6 cellular contexts compared by ENCODE assay signal in the genomic region with DNA sequence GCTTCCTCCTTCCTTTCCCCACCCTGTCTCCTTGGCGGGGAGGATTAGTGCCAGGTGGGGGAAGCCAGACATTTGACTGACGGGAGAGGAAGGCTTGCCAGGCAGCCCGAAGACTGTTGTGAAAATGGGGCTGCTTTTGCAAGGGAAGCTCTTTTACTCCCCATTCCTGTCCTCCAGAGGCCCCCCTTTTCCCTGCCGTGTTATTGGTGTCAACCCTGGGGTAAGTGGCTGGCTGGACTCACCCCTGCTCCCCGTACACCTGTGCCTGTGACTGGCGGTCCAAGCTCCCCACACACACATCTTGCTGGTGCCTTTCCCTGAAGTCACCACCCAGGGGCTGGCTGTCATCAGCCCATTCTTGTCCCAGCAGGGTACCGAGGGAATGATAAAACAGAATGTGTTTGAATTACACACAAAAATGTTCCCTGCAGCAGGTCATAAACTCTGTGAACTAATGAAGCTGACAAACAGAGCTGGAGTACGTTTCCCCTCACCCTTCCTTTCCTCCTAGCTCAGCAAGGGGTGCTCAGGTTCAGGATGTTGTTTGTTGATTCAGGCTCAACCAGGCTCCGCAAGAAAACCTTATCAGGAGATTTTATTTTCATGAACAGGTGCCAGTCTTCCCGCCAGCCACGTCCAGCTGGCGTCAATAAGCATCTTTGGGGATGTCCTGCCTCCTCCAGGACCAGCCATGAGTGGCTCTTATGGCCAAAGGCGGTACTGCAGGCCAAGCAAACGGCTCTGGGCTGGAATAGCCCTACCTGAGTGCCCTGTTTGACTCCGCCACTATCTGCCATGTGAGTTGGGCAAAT. TPM values are rescaled to one million over a fixed set of nuclear protein-coding genes. Genes with fewer than 3 reads are reported as not detected.
DNase-seq lines count a peak whose midpoint lies in the region; ATAC-seq and TF ChIP-seq lines count a peak whose summit lies in the region.

No MANE protein-coding gene starts in this region.

- no peak overlapping the region for H3K27ac Mint-ChIP-seq in stimulated activated naive CD8-positive, alpha-beta T cell treated with anti-CD3 and anti-CD28 coated beads, Interleukin-15, amount 100 ng/mL, for 72 hours
- no peak overlapping the region for H3K27ac Mint-ChIP-seq in T-helper 17 cell

- H3K9me3 Mint-ChIP-seq in stimulated activated naive CD8-positive, alpha-beta T cell treated with anti-CD3 and anti-CD28 coated beads, Interleukin-15, amount 100 ng/mL, for 72 hours = no peaks in the 10 kb centered on the region

- TSS peak; percentile 45 for BruUV-seq in Panc1 (replicated peaks; lab: Mats Ljungman, UMichigan)

- no peak for ATAC-seq in stimulated activated naive CD8-positive, alpha-beta T cell treated with anti-CD3 and anti-CD28 coated beads, Interleukin-15, Interleukin-2, amounts not matched to agents 100 U/mL and 50 U/mL, for 24 hours
- ATAC-seq in stimulated activated naive CD8-positive, alpha-beta T cell treated with anti-CD3 and anti-CD28 coated beads, Interleukin-15, amount 100 ng/mL, for 72 hours = no peak
- peak; percentile 80 for ATAC-seq in Panc1
- ATAC-seq in T-helper 17 cell = no peak
- ATAC-seq in HG02981 (IDR thresholded peaks at IDR 0.05; ENCODE audit: unreplicated experiment) = no peak

- POLR2A ChIA-PET in Panc1 (lab: Charles Lee) = interaction anchor here (0.6 kb wide), 3 partner anchors 21 to 140 kb away, joined by 3 to 5 read pairs (median 4); no protein-coding TSS in a partner anchor

- in situ Hi-C loops in Panc1 (cut with HindIII; ENCODE audit: low pct_unique_long_range_greater_than_20kb, low sequenced_read_pairs) = no loop called here

- H3K4me3 ChIP-seq in Panc1 (ENCODE audit: low read depth in 2 of 2, low read length in 2 of 2) = no peak overlapping the region

- peak overlapping the region; percentile 61 for H3K27ac ChIP-seq in Panc1 (ENCODE audit: low read length)

- H3K9me3 ChIP-seq in Panc1 (ENCODE audit: control insufficient read depth, insufficient read depth, low read depth, low read length) = no peaks in the 10 kb centered on the region
- no peaks in the 10 kb centered on the region for H3K9me3 ChIP-seq in T-helper 17 cell (ENCODE audit: control insufficient read depth, low read length, poor library complexity, severe bottlenecking)

- H3K27me3 Mint-ChIP-seq in stimulated activated naive CD8-positive, alpha-beta T cell treated with anti-CD3 and anti-CD28 coated beads, Interleukin-15, amount 100 ng/mL, for 72 hours = no peaks in the 10 kb centered on the region
- no peaks in the 10 kb centered on the region for H3K27me3 Mint-ChIP-seq in T-helper 17 cell

- peaks cover 15% of the 10 kb centered on the region for H3K4me1 Mint-ChIP-seq in stimulated activated naive CD8-positive, alpha-beta T cell treated with anti-CD3 and anti-CD28 coated beads, Interleukin-15, amount 100 ng/mL, for 72 hours
- peaks cover 8% of the 10 kb centered on the region for H3K4me1 Mint-ChIP-seq in T-helper 17 cell

- intact Hi-C loops in Panc1 (cut with micrococcal nuclease; ENCODE audit: unreplicated experiment) = loop anchor here (2.0 to 10.0 kb wide), 2 partner anchors 35 to 131 kb away; a partner anchor contains a TSS

- CTCF ChIA-PET in Panc1 (lab: Charles Lee) = interaction anchor here (0.6 to 2.3 kb wide), 12 partner anchors 9 to 609 kb away, joined by 3 to 13 read pairs (median 7); a partner anchor contains a TSS

- peak; percentile 91 for TF ChIP-seq CTCF in Panc1 (IDR thresholded peaks at IDR 0.05)

- no peaks in the 10 kb centered on the region for H3K27me3 ChIP-seq in Panc1 (ENCODE audit: control insufficient read depth, insufficient read depth, low read length)

- H3K36me3 ChIP-seq in Panc1 (ENCODE audit: control insufficient read depth, insufficient read depth, low read length) = peaks cover 8% of the 10 kb centered on the region; the same call in 1 of the 2 replicates

- H3K4me1 ChIP-seq in Panc1 (ENCODE audit: control insufficient read depth, insufficient read depth, low read length) = peaks cover 32% of the 10 kb centered on the region

- no peak overlapping the region for H3K4me3 Mint-ChIP-seq in stimulated activated naive CD8-positive, alpha-beta T cell treated with anti-CD3 and anti-CD28 coated beads, Interleukin-15, amount 100 ng/mL, for 72 hours
- no peak overlapping the region for H3K4me3 Mint-ChIP-seq in T-helper 17 cell

- no peaks in the 10 kb centered on the region for H3K36me3 Mint-ChIP-seq in T-helper 17 cell (ENCODE audit: low read depth)

- peak; percentile 46 for DNase-seq in stimulated activated naive CD8-positive, alpha-beta T cell treated with anti-CD3 and anti-CD28 coated beads, Interleukin-15, Interleukin-2, amounts not matched to agents 100 U/mL and 50 U/mL, for 24 hours
- no peak for DNase-seq in stimulated activated naive CD8-positive, alpha-beta T cell treated with anti-CD3 and anti-CD28 coated beads, Interleukin-15, amount 100 ng/mL, for 72 hours
- DNase-seq in Panc1 (ENCODE audit: low read depth, low spot score) = no peak
- peak; percentile 60 for DNase-seq in germinal center (ENCODE audit: low spot score)
- DNase-seq in T-helper 17 cell = no peak

RNA-seq across cellular contexts. Expression of a gene that starts 4.3 kb away (rescaled TPM):
- 48.7 TPM for total RNA-seq in Panc1 (2021; ENCODE audit: unreplicated experiment)
- 74.7 TPM for polyA plus RNA-seq in Panc1 (2012; ENCODE audit: insufficient read length)
- 1 to 10 TPM; 8.9 to 9.3 TPM for total RNA-seq in T-helper 17 cell

RNA-seq across cellular contexts. Expression of a gene that starts 17.7 kb away (rescaled TPM):
- total RNA-seq in Panc1 (2021; ENCODE audit: unreplicated experiment) = 46.6 TPM
- 70.7 TPM for polyA plus RNA-seq in Panc1 (2012; ENCODE audit: insufficient read length)
- total RNA-seq in T-helper 17 cell = 10 to 100 TPM; 11.7 to 14.9 TPM

RNA-seq across cellular contexts. Expression of a gene that starts 26.1 kb away (rescaled TPM):
- 63.4 TPM for total RNA-seq in Panc1 (2021; ENCODE audit: unreplicated experiment)
- polyA plus RNA-seq in Panc1 (2012; ENCODE audit: insufficient read length) = 82.5 TPM
- 10 to 100 TPM; 20.6 to 29.8 TPM for total RNA-seq in T-helper 17 cell

RNA-seq across cellular contexts. Expression of a gene that starts 48.8 kb away (rescaled TPM):
- total RNA-seq in Panc1 (2021; ENCODE audit: unreplicated experiment) = 448 TPM
- 639 TPM for polyA plus RNA-seq in Panc1 (2012; ENCODE audit: insufficient read length)
- 10 to 100 TPM; 40.0 to 46.8 TPM for total RNA-seq in T-helper 17 cell

RNA-seq across cellular contexts. Expression of a gene that starts 58.5 kb away (rescaled TPM):
- total RNA-seq in Panc1 (2021; ENCODE audit: unreplicated experiment) = 34.9 TPM
- polyA plus RNA-seq in Panc1 (2012; ENCODE audit: insufficient read length) = 29.9 TPM
- 10 to 100 TPM; 20.4 to 27.7 TPM for total RNA-seq in T-helper 17 cell

Comparison
In these comparisons a context has a peak if more than half of its experiments do, and no peak if none do; other contexts are left out.
1. DNase-seq: peak in stimulated activated naive CD8-positive, alpha-beta T cell treated with anti-CD3 and anti-CD28 coated beads, Interleukin-15, Interleukin-2, amounts not matched to agents 100 U/mL and 50 U/mL, for 24 hours (single experiment) and germinal center (single experiment); none in stimulated activated naive CD8-positive, alpha-beta T cell treated with anti-CD3 and anti-CD28 coated beads, Interleukin-15, amount 100 ng/mL, for 72 hours (0 of 2), Panc1 (single experiment) and T-helper 17 cell (0 of 3).